13 cellular contexts compared by ENCODE assay signal in the genomic region with DNA sequence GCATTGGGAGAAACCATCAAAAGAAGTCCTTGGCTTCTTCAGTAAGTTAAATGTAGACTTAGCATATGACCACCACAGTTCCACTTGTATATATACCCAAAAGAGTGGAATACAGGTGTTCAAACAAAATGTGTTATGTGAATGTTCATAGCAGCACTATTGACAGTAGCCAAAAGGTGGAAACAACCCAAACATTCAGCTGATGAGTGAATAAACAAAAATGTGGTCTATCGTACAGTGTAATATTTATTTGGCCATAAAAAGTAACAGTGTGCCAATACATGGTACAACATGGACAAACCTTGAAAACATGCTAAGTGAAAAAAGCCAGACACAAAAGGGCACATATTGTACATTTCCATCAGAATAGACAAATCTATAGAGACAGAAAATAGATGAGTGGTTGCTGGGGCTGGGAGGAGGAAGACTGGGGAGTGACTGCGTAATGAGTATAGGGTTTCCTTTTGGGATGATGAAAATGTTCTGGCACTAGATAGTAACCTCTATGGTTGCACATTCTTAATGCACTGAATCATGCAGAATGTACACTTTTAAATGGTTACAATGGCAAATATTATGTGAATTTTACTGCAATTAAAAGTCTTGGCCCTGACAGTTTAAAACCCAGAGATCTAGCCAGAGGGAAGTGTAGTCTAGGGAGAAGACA. TPM values are rescaled to one million over a fixed set of nuclear protein-coding genes. Genes with fewer than 3 reads are reported as not detected.
A peak's percentile ranks its signal among the peaks of the same experiment; 100 is the strongest.
DNase-seq lines count a peak whose midpoint lies in the region; ATAC-seq and TF ChIP-seq lines count a peak whose summit lies in the region.
"Had no signal": no experiment of that assay in that cellular context is flagged by ENCODE, and none has a peak within 500 bp of the region (broad histone marks: within the 10 kb centered on the region; RNA-seq: fewer than 3 reads in every experiment).

No MANE protein-coding gene starts in this region.

- ATAC-seq in activated T-cell treated with anti-CD3 and anti-CD28 coated beads, Interleukin-2, amount 50 U/mL, for 72 hours (replicated peaks in 1 of 2) = no peak
- no peak for ATAC-seq in stimulated activated effector memory CD8-positive, alpha-beta T cell treated with anti-CD3 and anti-CD28 coated beads, Interleukin-12 subunit alpha, Interleukin-12 subunit beta, amount 100 ng/mL, for 72 hours
- no peak for ATAC-seq in HG03025 (IDR thresholded peaks at IDR 0.05; ENCODE audit: low FRiP score, unreplicated experiment)
- ATAC-seq: K562 had no signal

- H3K36me3 ChIP-seq in SK-N-MC (ENCODE audit: insufficient read depth, low read length) = peaks cover 84% of the 10 kb centered on the region

- peaks cover 3 to 4% of the 10 kb centered on the region in 2 donors for H3K9me3 Mint-ChIP-seq in activated T-cell treated with anti-CD3 and anti-CD28 coated beads, Interleukin-2, amount 50 U/mL, for 72 hours
- H3K9me3 Mint-ChIP-seq in endothelial cell (ENCODE audit: unreplicated experiment) = no peaks in the 10 kb centered on the region
- H3K9me3 Mint-ChIP-seq in stimulated activated effector memory CD8-positive, alpha-beta T cell treated with anti-CD3 and anti-CD28 coated beads, Interleukin-12 subunit alpha, Interleukin-12 subunit beta, amount 100 ng/mL, for 72 hours = peaks cover 4% of the 10 kb centered on the region

- H3K9me3 ChIP-seq in SK-N-MC (ENCODE audit: low read depth, low read length) = no peaks in the 10 kb centered on the region
- H3K9me3 ChIP-seq: BLaER1, tibial nerve had no signal

- H3K27ac ChIP-seq in SK-N-MC = peak overlapping the region; percentile 25; the same call in 1 of the 2 replicates
- H3K27ac ChIP-seq: BLaER1, tibial nerve had no signal

- TF ChIP-seq CTCF in endothelial cell (IDR thresholded peaks at IDR 0.05; ENCODE audit: unreplicated experiment) = no peak

- peak overlapping the region; percentile 8 for H3K9ac ChIP-seq in SK-N-MC (ENCODE audit: insufficient read length)
- H3K9ac ChIP-seq: BLaER1 had no signal

- H3K4me3 Mint-ChIP-seq in activated T-cell treated with anti-CD3 and anti-CD28 coated beads, Interleukin-2, amount 50 U/mL, for 72 hours = no peak overlapping the region
- peak overlapping the region; percentile 24 for H3K4me3 Mint-ChIP-seq in endothelial cell (ENCODE audit: unreplicated experiment)
- H3K4me3 Mint-ChIP-seq in stimulated activated effector memory CD8-positive, alpha-beta T cell treated with anti-CD3 and anti-CD28 coated beads, Interleukin-12 subunit alpha, Interleukin-12 subunit beta, amount 100 ng/mL, for 72 hours = no peak overlapping the region

- DNase-seq in activated T-cell treated with anti-CD3 and anti-CD28 coated beads, Interleukin-2, amount 50 U/mL, for 72 hours = no peak
- DNase-seq in activated T-cell treated with anti-CD3 and anti-CD28 coated beads for 4 hours = no peak
- no peak for DNase-seq in SK-N-MC (ENCODE audit: low read depth, low spot score)
- no peak for DNase-seq in endothelial cell (ENCODE audit: low spot score)
- no peak for DNase-seq in stimulated activated effector memory CD8-positive, alpha-beta T cell treated with anti-CD3 and anti-CD28 coated beads, Interleukin-12 subunit alpha, Interleukin-12 subunit beta, amount 100 ng/mL, for 72 hours (ENCODE audit: low spot score in 2 of 2)
- no peak for DNase-seq in HuH-7 (ENCODE audit: low spot score)
- DNase-seq in HUDEP-2 (lab: John Stamatoyannopoulos, UW; ENCODE audit: unreplicated experiment in 76 of 76) = no peak
- DNase-seq: activated CD4-positive, alpha-beta T cell treated with anti-CD3 and anti-CD28 coated beads, Interleukin-2, amount 50 U/mL, for 48 hours had no signal

- H3K4me1 Mint-ChIP-seq in activated T-cell treated with anti-CD3 and anti-CD28 coated beads, Interleukin-2, amount 50 U/mL, for 72 hours (ENCODE audit: low read depth) = peaks cover 66% of the 10 kb centered on the region
- peaks cover 15% of the 10 kb centered on the region for H3K4me1 Mint-ChIP-seq in endothelial cell (ENCODE audit: unreplicated experiment)
- peaks cover 54% of the 10 kb centered on the region for H3K4me1 Mint-ChIP-seq in stimulated activated effector memory CD8-positive, alpha-beta T cell treated with anti-CD3 and anti-CD28 coated beads, Interleukin-12 subunit alpha, Interleukin-12 subunit beta, amount 100 ng/mL, for 72 hours

- H3K4me3 ChIP-seq in SK-N-MC = no peak overlapping the region
- H3K4me3 ChIP-seq: BLaER1, K562, lung, tibial nerve had no signal

- H3K27me3 Mint-ChIP-seq in activated T-cell treated with anti-CD3 and anti-CD28 coated beads, Interleukin-2, amount 50 U/mL, for 72 hours (ENCODE audit: low read depth) = no peaks in the 10 kb centered on the region
- peaks cover 4% of the 10 kb centered on the region for H3K27me3 Mint-ChIP-seq in endothelial cell (ENCODE audit: unreplicated experiment)

- H3K36me3 Mint-ChIP-seq in activated T-cell treated with anti-CD3 and anti-CD28 coated beads, Interleukin-2, amount 50 U/mL, for 72 hours (ENCODE audit: insufficient read depth in 2 of 2) = peaks cover 12 to 30% of the 10 kb centered on the region in 2 donors
- H3K36me3 Mint-ChIP-seq in endothelial cell (ENCODE audit: low read depth, unreplicated experiment) = peaks cover 38% of the 10 kb centered on the region
- H3K36me3 Mint-ChIP-seq in stimulated activated effector memory CD8-positive, alpha-beta T cell treated with anti-CD3 and anti-CD28 coated beads, Interleukin-12 subunit alpha, Interleukin-12 subunit beta, amount 100 ng/mL, for 72 hours = peaks cover 100% of the 10 kb centered on the region

- H3K27ac Mint-ChIP-seq in activated T-cell treated with anti-CD3 and anti-CD28 coated beads, Interleukin-2, amount 50 U/mL, for 72 hours = peak overlapping the region; percentile 85
- H3K27ac Mint-ChIP-seq in endothelial cell (ENCODE audit: unreplicated experiment) = peak overlapping the region; percentile 2
- H3K27ac Mint-ChIP-seq in stimulated activated effector memory CD8-positive, alpha-beta T cell treated with anti-CD3 and anti-CD28 coated beads, Interleukin-12 subunit alpha, Interleukin-12 subunit beta, amount 100 ng/mL, for 72 hours = peak overlapping the region; percentile 79

RNA-seq across cellular contexts. Expression of a gene that starts 5.5 kb away (rescaled TPM):
- 100 to 1,000 TPM; 145 to 154 TPM for total RNA-seq in activated T-cell treated with anti-CD3 and anti-CD28 coated beads, Interleukin-2, amount 50 U/mL, for 72 hours
- 150 TPM for total RNA-seq in endothelial cell (ENCODE audit: unreplicated experiment)

RNA-seq across cellular contexts. Expression of a gene that starts 5.7 kb away (rescaled TPM):
- total RNA-seq in activated T-cell treated with anti-CD3 and anti-CD28 coated beads, Interleukin-2, amount 50 U/mL, for 72 hours = 10 to 100 TPM; 19.4 to 21.0 TPM
- 8.2 TPM for total RNA-seq in endothelial cell (ENCODE audit: unreplicated experiment)

Comparison
In these comparisons a context has a peak if more than half of its experiments do, and no peak if none do; other contexts are left out.
1. H3K27ac Mint-ChIP-seq: peak in every context shown above with its lines; median percentile 85 in activated T-cell treated with anti-CD3 and anti-CD28 coated beads, Interleukin-2, amount 50 U/mL, for 72 hours; 79 in stimulated activated effector memory CD8-positive, alpha-beta T cell treated with anti-CD3 and anti-CD28 coated beads, Interleukin-12 subunit alpha, Interleukin-12 subunit beta, amount 100 ng/mL, for 72 hours; 2 in endothelial cell.